19 cellular contexts compared by ENCODE assay signal in the genomic region with DNA sequence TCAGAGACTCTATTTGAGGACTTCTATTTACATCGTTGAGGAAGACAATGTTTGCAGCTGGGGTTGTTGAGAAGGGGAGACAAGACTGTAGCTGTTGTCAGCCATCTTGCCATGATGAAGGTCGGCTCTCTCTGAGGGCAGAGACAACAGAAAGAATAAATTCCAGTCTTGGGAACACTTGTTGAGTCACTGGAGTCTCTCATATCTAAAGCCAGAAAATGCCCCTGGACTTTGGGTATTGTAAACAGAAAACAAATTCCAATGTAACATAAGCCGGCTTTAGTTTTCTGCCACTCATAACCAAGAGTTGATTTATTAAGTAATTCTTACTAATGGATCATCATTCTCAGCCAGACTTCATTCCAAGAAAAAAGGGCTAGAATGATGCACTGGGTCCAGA.
"Had no signal": no experiment of that assay in that cellular context is flagged by ENCODE, and none has a peak within 500 bp of the region (broad histone marks: within the 10 kb centered on the region; RNA-seq: fewer than 3 reads in every experiment).

No MANE protein-coding gene starts in this region.

- FAIRE-seq: colon, small intestine had no signal

- H3K4me3 ChIP-seq: esophagus squamous epithelium, lung, sigmoid colon, stomach, thoracic aorta, transverse colon had no signal

- H3K9me3 Mint-ChIP-seq: dendritic cell treated with granulocyte-macrophage colony-stimulating factor and Interleukin-4, amounts not matched to agents 40 ng/mL and 50 ng/mL, for 4 days had no signal

- H3K4me3 Mint-ChIP-seq: dendritic cell treated with granulocyte-macrophage colony-stimulating factor and Interleukin-4, amounts not matched to agents 40 ng/mL and 50 ng/mL, for 4 days; naive thymus-derived CD8-positive, alpha-beta T cell; neural crest cell had no signal

- H3K36me3 ChIP-seq: esophagus squamous epithelium, sigmoid colon, stomach, thoracic aorta, transverse colon had no signal

- H3K4me1 ChIP-seq: esophagus squamous epithelium, foreskin keratinocyte, sigmoid colon, stomach, transverse colon had no signal

- H3K27me3 ChIP-seq: sigmoid colon had no signal

- H3K27ac ChIP-seq: esophagus squamous epithelium, foreskin keratinocyte, sigmoid colon, stomach, thoracic aorta, transverse colon had no signal

- H3K4me1 Mint-ChIP-seq: naive thymus-derived CD8-positive, alpha-beta T cell; neural crest cell had no signal

- H3K9me3 ChIP-seq: esophagus squamous epithelium, transverse colon had no signal

- ATAC-seq: foreskin keratinocyte; left colon; left ventricle myocardium superior; naive thymus-derived CD8-positive, alpha-beta T cell had no signal

- H3K27ac Mint-ChIP-seq: dendritic cell treated with granulocyte-macrophage colony-stimulating factor and Interleukin-4, amounts not matched to agents 40 ng/mL and 50 ng/mL, for 4 days; naive thymus-derived CD8-positive, alpha-beta T cell had no signal

- DNase-seq: esophagus squamous epithelium; foreskin keratinocyte; left colon; left ventricle myocardium superior; mesendoderm; naive thymus-derived CD8-positive, alpha-beta T cell; posterior cingulate gyrus; sigmoid colon; small intestine; stimulated activated CD4-positive, alpha-beta T cell treated with anti-CD3 and anti-CD28 coated beads, Interleukin-12 subunit alpha, Interleukin-12 subunit beta, amount 100 ng/mL, for 4 hours; stimulated activated naive CD4-positive, alpha-beta T cell; stomach; substantia nigra; transverse colon had no signal
